18 cellular contexts compared by ENCODE assay signal in the genomic region with DNA sequence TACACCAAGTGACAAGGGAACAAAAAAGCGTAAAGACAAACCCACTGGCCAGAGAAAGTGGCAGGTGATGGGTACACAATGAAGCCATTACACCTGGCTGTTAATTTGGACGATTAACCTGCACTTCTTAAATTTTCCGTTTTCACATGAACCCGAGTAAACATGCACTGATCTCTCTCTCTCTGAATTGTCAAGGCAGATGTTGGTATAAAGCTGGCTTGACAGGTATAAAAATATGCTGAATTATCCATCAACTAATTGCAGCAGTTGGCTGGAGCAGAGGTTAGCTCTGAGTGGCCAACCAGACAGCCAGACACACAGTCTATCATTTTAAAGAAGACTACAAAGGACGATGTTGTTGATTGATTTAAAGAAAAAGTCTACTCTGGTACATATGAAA.
"Had no signal": no experiment of that assay in that cellular context is flagged by ENCODE, and none has a peak within 500 bp of the region (broad histone marks: within the 10 kb centered on the region; RNA-seq: fewer than 3 reads in every experiment).

No MANE protein-coding gene starts in this region.

- H3K36me3 Mint-ChIP-seq: activated naive CD4-positive, alpha-beta T cell treated with anti-CD3 and anti-CD28 coated beads, Interleukin-2, amount 50 U/mL, for 24 hours had no signal

- ATAC-seq: activated CD8-positive, alpha-beta T cell treated with anti-CD3 and anti-CD28 coated beads, Interleukin-2, amount 10 ng/mL, durations not matched to agents 7 days and 5 days; gastrocnemius medialis; left colon; lower lobe of right lung; right cardiac atrium had no signal

- H3K4me1 Mint-ChIP-seq: activated B cell treated with CpG ODN at 0.5 μM for 24 hours; activated naive CD4-positive, alpha-beta T cell treated with anti-CD3 and anti-CD28 coated beads, Interleukin-2, amount 50 U/mL, for 24 hours; nephron had no signal

- H3K4me3 Mint-ChIP-seq: activated B cell treated with CpG ODN at 0.5 μM for 24 hours; activated CD8-positive, alpha-beta T cell treated with anti-CD3 and anti-CD28 coated beads, Interleukin-2, amount 10 ng/mL, durations not matched to agents 7 days and 5 days; activated naive CD4-positive, alpha-beta T cell treated with anti-CD3 and anti-CD28 coated beads, Interleukin-2, amount 50 U/mL, for 24 hours; endodermal cell; nephron had no signal

- H3K9me3 Mint-ChIP-seq: activated B cell treated with CpG ODN at 0.5 μM for 24 hours; activated naive CD4-positive, alpha-beta T cell treated with anti-CD3 and anti-CD28 coated beads, Interleukin-2, amount 50 U/mL, for 24 hours; endodermal cell; nephron had no signal

- H3K27me3 Mint-ChIP-seq: activated naive CD4-positive, alpha-beta T cell treated with anti-CD3 and anti-CD28 coated beads, Interleukin-2, amount 50 U/mL, for 24 hours had no signal

- DNase-seq: activated B cell treated with CpG ODN at 0.5 μM for 24 hours; activated CD4-positive, alpha-beta T cell treated with anti-CD3 and anti-CD28 coated beads for 48 hours; activated CD8-positive, alpha-beta memory T cell treated with anti-CD3 and anti-CD28 coated beads, Interleukin-2, amount 50 U/mL, for 4 hours; activated CD8-positive, alpha-beta T cell treated with anti-CD3 and anti-CD28 coated beads, Interleukin-2, amount 10 ng/mL, durations not matched to agents 7 days and 5 days; activated effector memory CD4-positive, alpha-beta T cell treated with anti-CD3 and anti-CD28 coated beads, Interleukin-2, amount 50 U/mL, for 16 hours; activated T-cell treated with anti-CD3 and anti-CD28 coated beads, Interleukin-2, amount 50 U/mL, for 48 hours; endodermal cell; gastrocnemius medialis; left colon; lower lobe of right lung; right cardiac atrium; small intestine; stimulated activated CD4-positive, alpha-beta T cell treated with anti-CD3 and anti-CD28 coated beads, Interleukin-4, amount 100 ng/mL, for 24 hours; stimulated activated naive CD4-positive, alpha-beta T cell treated with Interleukin-2 at 50 U/mL for 16 hours; substantia nigra; trophoblast cell had no signal

- H3K27ac Mint-ChIP-seq: activated B cell treated with CpG ODN at 0.5 μM for 24 hours; activated CD8-positive, alpha-beta T cell treated with anti-CD3 and anti-CD28 coated beads, Interleukin-2, amount 10 ng/mL, durations not matched to agents 7 days and 5 days; activated naive CD4-positive, alpha-beta T cell treated with anti-CD3 and anti-CD28 coated beads, Interleukin-2, amount 50 U/mL, for 24 hours; endodermal cell; nephron had no signal
